In genomic region chr18:39450958-39451357, GRCh38 we compare ENCODE assay signal across 30 cellular contexts.
"Had no signal": no experiment of that assay in that cellular context is flagged by ENCODE, and none has a peak within 500 bp of the region (broad histone marks: within the 10 kb centered on the region; RNA-seq: fewer than 3 reads in every experiment).

No MANE protein-coding gene starts in this region.

- H3K4me3 ChIP-seq: PC-9, SJSA1 had no signal

- H3K4me1 ChIP-seq: SJSA1 had no signal

- H3K27me3 ChIP-seq: SJSA1 had no signal

- ATAC-seq: Panc1 had no signal

- H3K9me3 ChIP-seq: SJSA1, SK-N-SH had no signal

- H3K27ac ChIP-seq: KMS-11, PC-9, RWPE1, SJSA1 had no signal

- DNase-seq: Karpas-422, KBM-7, MM.1S, MV-4-11, NCI-H1092, NCI-H1105, NCI-H1417 treated with DMSO at 0.1 percent for 48 hours, NCI-H1436 treated with DMSO at 0.1 percent for 48 hours, NCI-H1694 treated with DMSO at 0.1 percent for 48 hours, NCI-H187 treated with DMSO at 0.1 percent for 48 hours, NCI-H2029, NCI-H2081, NCI-H2107, NCI-H226, NCI-H446 treated with DMSO at 0.1 percent for 48 hours, NCI-H510A, NCI-H524, NCI-H526, NCI-H69, NCI-H748 treated with DMSO at 0.1 percent for 48 hours, NCI-H82, PC-9, Right ventricle myocardium superior, SHP77 treated with DMSO at 0.1 percent for 48 hours, SK-N-SH, SW 1271 had no signal

- H3K36me3 ChIP-seq: SJSA1 had no signal
